Comparison of ENCODE assay signal across 11 cellular contexts in the genomic region with DNA sequence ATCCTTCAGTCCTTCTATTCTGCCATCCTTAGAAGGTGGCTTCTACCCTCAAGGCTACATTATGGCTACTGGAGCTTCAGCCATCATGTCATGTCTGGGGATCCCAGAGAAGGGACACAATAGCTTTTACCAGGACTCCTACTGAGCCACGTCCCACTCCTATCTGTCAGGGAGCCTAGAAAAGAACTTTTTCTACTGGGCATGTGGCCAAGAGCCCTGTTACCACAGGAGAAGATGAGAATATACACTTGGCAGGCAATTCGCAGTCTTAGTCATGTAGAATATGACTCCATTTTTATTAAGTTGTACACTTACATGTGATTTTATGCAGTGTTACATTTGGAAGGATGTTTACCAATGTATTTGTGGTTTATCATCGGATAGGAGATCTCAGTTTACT.
DNase-seq lines count a peak whose midpoint lies in the region; ATAC-seq and TF ChIP-seq lines count a peak whose summit lies in the region.
"Had no signal": no experiment of that assay in that cellular context is flagged by ENCODE, and none has a peak within 500 bp of the region (broad histone marks: within the 10 kb centered on the region; RNA-seq: fewer than 3 reads in every experiment).

No MANE protein-coding gene starts in this region.

- intact Hi-C loops in aorta (cut with DNase I): no loop called here

- no peaks in the 10 kb centered on the region for H3K27me3 ChIP-seq in aorta (ENCODE audit: control insufficient read depth in 1 of 2, insufficient read depth in 2 of 2, low read length in 1 of 2)

- H3K4me3 ChIP-seq in epithelial cell of esophagus (ENCODE audit: low read length): no peak overlapping the region
- no peak overlapping the region for H3K4me3 ChIP-seq in aorta (ENCODE audit: low read length in 2 of 2)

- no peaks in the 10 kb centered on the region for H3K9me3 ChIP-seq in aorta (ENCODE audit: control insufficient read depth, low read length)

- ATAC-seq in GM19351 (IDR thresholded peaks at IDR 0.05; ENCODE audit: unreplicated experiment) (peak; percentile 66), aorta (ENCODE audit: low FRiP score) (no peak), GM21526 (IDR thresholded peaks at IDR 0.05; ENCODE audit: low FRiP score, unreplicated experiment) (no peak)

- H3K36me3 ChIP-seq in aorta (ENCODE audit: control insufficient read depth in 1 of 2, insufficient read depth in 2 of 2, low read length in 1 of 2): no peaks in the 10 kb centered on the region

- H3K27ac ChIP-seq in aorta (ENCODE audit: low read depth in 1 of 2, low read length in 2 of 2): no peak overlapping the region
- H3K27ac ChIP-seq: parathyroid adenoma had no signal

- no peak for TF ChIP-seq CTCF in epithelial cell of esophagus (IDR thresholded peaks at IDR 0.05; ENCODE audit: insufficient read depth, low read depth, low read length, missing control alignments)

- no peaks in the 10 kb centered on the region for H3K4me1 ChIP-seq in aorta (ENCODE audit: control insufficient read depth in 1 of 2, insufficient read depth in 2 of 2, low read length in 2 of 2)
- H3K4me1 ChIP-seq: parathyroid adenoma had no signal

- WGBS in aorta, 2 donors: 56 to 58% methylated on average over 3 of the region's 3 CpGs

- DNase-seq in NCI-H345 treated with DMSO at 0.1 percent for 48 hours (lab: John Stamatoyannopoulos, UW; ENCODE audit: unreplicated experiment) (peak; percentile 40), epithelial cell of esophagus (ENCODE audit: low read depth) (peak; percentile 88), smooth muscle cell of the brain vasculature (ENCODE audit: low read depth, low spot score) (peak; percentile 43), aorta (no peak), T-helper 9 cell (no peak)
- DNase-seq: activated gamma-delta T cell, immature natural killer cell, MV-4-11 had no signal

Comparison
In these comparisons a context has a peak if more than half of its experiments do, and no peak if none do; other contexts are left out.
1. DNase-seq: peak in NCI-H345 treated with DMSO at 0.1 percent for 48 hours (single experiment), epithelial cell of esophagus (single experiment) and smooth muscle cell of the brain vasculature (single experiment); none in aorta (0 of 2) and T-helper 9 cell (single experiment).